8 cellular contexts compared by ENCODE assay signal in the genomic region with DNA sequence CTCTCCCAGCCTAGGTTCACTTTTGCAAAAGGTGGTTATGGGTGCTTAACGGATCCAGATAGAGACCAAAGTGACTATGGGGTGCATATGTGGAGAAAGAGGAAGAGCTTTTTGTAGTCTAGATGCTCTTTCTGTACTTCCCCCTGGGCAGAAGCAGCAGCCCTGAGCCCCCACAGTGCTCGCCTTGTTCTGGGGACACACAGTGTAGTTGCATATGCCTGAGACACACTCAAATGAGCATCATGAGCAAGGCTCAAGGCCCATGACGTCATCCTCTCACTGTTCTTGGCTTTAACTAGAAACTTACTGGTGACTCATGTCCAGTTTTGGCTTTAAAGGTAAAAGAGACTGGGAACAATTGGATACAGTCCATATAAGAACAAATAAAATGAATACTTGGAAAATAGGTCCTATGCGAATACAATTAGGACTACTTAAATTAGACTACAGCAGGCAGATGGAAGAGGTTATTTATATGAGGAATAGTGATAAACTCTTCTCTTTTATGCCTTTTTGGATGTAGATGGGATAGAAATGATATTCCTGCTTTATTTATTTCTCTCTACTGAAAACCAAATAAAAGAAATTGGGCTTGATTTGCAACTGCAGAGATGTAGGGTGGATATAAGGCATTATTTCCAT. TPM values are rescaled to one million over a fixed set of nuclear protein-coding genes. Genes with fewer than 3 reads are reported as not detected.
DNase-seq lines count a peak whose midpoint lies in the region; ATAC-seq and TF ChIP-seq lines count a peak whose summit lies in the region.

No MANE protein-coding gene starts in this region.

- H3K4me1 Mint-ChIP-seq in natural killer cell: no peaks in the 10 kb centered on the region

- CTCF ChIA-PET in RWPE1 (lab: Yijun Ruan, JAX): no interaction called here

- POLR2A ChIA-PET in RWPE1 (lab: Yijun Ruan, JAX; ENCODE audit: low non-redundant PET): no interaction called here

- no peak overlapping the region for H3K4me3 ChIP-seq in fibroblast of pulmonary artery (replicated peaks; ENCODE audit: low read depth, low read length)

- H3K9me3 Mint-ChIP-seq in natural killer cell: no peaks in the 10 kb centered on the region

- no peaks in the 10 kb centered on the region for H3K36me3 Mint-ChIP-seq in natural killer cell

- no peak overlapping the region for H3K27ac Mint-ChIP-seq in natural killer cell

- peak overlapping the region; percentile 51 for H3K27ac ChIP-seq in RWPE1

- intact Hi-C loops in natural killer cell (cut with micrococcal nuclease): no loop called here

- ATAC-seq in HG02870 (IDR thresholded peaks at IDR 0.05; ENCODE audit: unreplicated experiment) (peak; percentile 54), natural killer cell (no peak)

- in situ Hi-C loops in GM13977 (cut with MboI; ENCODE audit: low pct_unique_long_range_greater_than_20kb, low sequenced_read_pairs, unreplicated experiment): no loop called here

- DNase-seq in GM13977 (ENCODE audit: low spot score) (peak; percentile 84), RWPE1 (ENCODE audit: low spot score) (peak; percentile 70), fibroblast of pulmonary artery (ENCODE audit: low read depth) (peak; percentile 99), putamen (ENCODE audit: low spot score) (peak; percentile 50), natural killer cell (no peak), NOMO-1 treated with DMSO at 0.1 percent for 48 hours (lab: John Stamatoyannopoulos, UW; ENCODE audit: unreplicated experiment) (no peak), NCI-H82 (lab: John Stamatoyannopoulos, UW) (no peak)

- TF ChIP-seq CTCF in GM13977 (IDR thresholded peaks at IDR 0.05; ENCODE audit: extremely low read depth, insufficient read depth, missing control alignments): no peak
- no peak for TF ChIP-seq CTCF in RWPE1 (conservative IDR thresholded peaks at IDR 0.05; ENCODE audit: low read depth)
- no peak for TF ChIP-seq CTCF in fibroblast of pulmonary artery (IDR thresholded peaks at IDR 0.05; ENCODE audit: low read length, missing control alignments)
- TF ChIP-seq CTCF in natural killer cell (IDR thresholded peaks at IDR 0.05): no peak

- no peak overlapping the region for H3K4me3 Mint-ChIP-seq in natural killer cell

- peaks cover 4 to 8% of the 10 kb centered on the region in 2 donors for H3K27me3 Mint-ChIP-seq in natural killer cell (ENCODE audit: low read depth in 2 of 2)

RNA-seq across cellular contexts. Expression of a gene that starts 20.1 kb away (rescaled TPM):
- total RNA-seq in natural killer cell: 10 to 100 TPM; 27.6 to 37.4 (median 31.2) TPM

RNA-seq across cellular contexts. Expression of a gene that starts 33.3 kb away (rescaled TPM):
- total RNA-seq in natural killer cell: 10 to 100 TPM; 17.1 to 36.3 (median 34.3) TPM

RNA-seq across cellular contexts. Expression of a gene that starts 52.9 kb away (rescaled TPM):
- total RNA-seq in natural killer cell: 1 to 10 TPM; 1.2 to 3.7 (median 2.3) TPM

Comparison
In these comparisons a context has a peak if more than half of its experiments do, and no peak if none do; other contexts are left out.
1. DNase-seq: peak in GM13977 (single experiment), RWPE1 (single experiment), fibroblast of pulmonary artery (single experiment) and putamen (single experiment); none in natural killer cell (single experiment), NOMO-1 treated with DMSO at 0.1 percent for 48 hours (single experiment) and NCI-H82 (single experiment).